ENCODE assay signal across 31 cellular contexts in the genomic region with DNA sequence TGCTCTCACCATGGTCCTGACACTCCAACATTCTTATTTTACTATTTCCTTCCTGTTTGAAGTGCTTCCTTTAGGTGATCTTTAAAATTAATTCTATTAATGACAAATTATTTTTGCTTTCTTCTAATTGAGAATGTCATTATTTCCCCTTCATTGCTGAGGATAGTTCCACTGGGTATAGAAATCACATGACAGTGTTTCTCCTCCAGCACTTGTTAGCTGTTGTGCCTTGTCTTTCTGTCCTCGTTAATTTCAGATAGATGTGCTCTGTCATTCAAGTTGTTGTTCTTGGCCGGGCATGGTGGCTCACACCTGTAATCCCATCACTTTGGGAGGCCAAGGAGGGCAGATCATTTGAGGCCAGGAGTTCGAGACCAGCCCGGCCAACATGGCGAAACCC.
"Had no signal": no experiment of that assay in that cellular context is flagged by ENCODE, and none has a peak within 500 bp of the region (broad histone marks: within the 10 kb centered on the region; RNA-seq: fewer than 3 reads in every experiment).

No MANE protein-coding gene starts in this region.

- FAIRE-seq: pancreas, small intestine had no signal

- H3K36me3 Mint-ChIP-seq: naive thymus-derived CD4-positive, alpha-beta T cell; natural killer cell; natural killer cell treated with Interleukin-12 subunit alpha and Interleukin-12 subunit beta and Interleukin-15 and Interleukin-18, amount 100 ng/mL, for 72 hours had no signal

- H3K27ac Mint-ChIP-seq: naive thymus-derived CD4-positive, alpha-beta T cell; natural killer cell; natural killer cell treated with Interleukin-12 subunit alpha and Interleukin-12 subunit beta and Interleukin-15 and Interleukin-18, amount 100 ng/mL, for 72 hours; nephron progenitor cell; neural progenitor cell; progenitor cell of endocrine pancreas had no signal

- H3K4me3 ChIP-seq: neural progenitor cell, ovary, pancreas, prostate gland, psoas muscle, right atrium auricular region, sigmoid colon, skin epidermis, smooth muscle cell, spleen had no signal

- ATAC-seq: naive thymus-derived CD4-positive, alpha-beta T cell; naive thymus-derived CD8-positive, alpha-beta T cell; natural killer cell; natural killer cell treated with Interleukin-12 subunit alpha and Interleukin-12 subunit beta and Interleukin-15 and Interleukin-18, amount 100 ng/mL, for 72 hours; pancreas; psoas muscle; right cardiac atrium; sciatic nerve had no signal

- DNase-seq: naive thymus-derived CD4-positive, alpha-beta T cell; naive thymus-derived CD8-positive, alpha-beta T cell; natural killer cell; nephron progenitor cell; nucleus accumbens; occipital lobe; ovary; pancreas; posterior cingulate gyrus; psoas muscle; retina; right cardiac atrium; sigmoid colon; small intestine; spleen; stimulated activated CD4-positive, alpha-beta T cell treated with anti-CD3 and anti-CD28 coated beads, Interleukin-12 subunit alpha, Interleukin-12 subunit beta, amount 100 ng/mL, for 4 hours; stimulated activated CD4-positive, alpha-beta T cell treated with anti-CD3 and anti-CD28 coated beads, Interleukin-15, amount 100 ng/mL, for 24 hours; stimulated activated CD4-positive, alpha-beta T cell treated with anti-CD3 and anti-CD28 coated beads, Interleukin-1b, Interleukin-23, amount 100 ng/mL, for 48 hours; stimulated activated CD4-positive, alpha-beta T cell treated with anti-CD3 and anti-CD28 coated beads, Interleukin-2, amount 100 ng/mL, for 24 hours had no signal

- H3K27ac ChIP-seq: neural progenitor cell, neutrophil, ovary, pancreas, parathyroid adenoma, prostate gland, psoas muscle, right atrium auricular region, sigmoid colon, skin epidermis, spleen had no signal

- H3K79me2 ChIP-seq: parathyroid adenoma had no signal

- H3K4me3 Mint-ChIP-seq: naive thymus-derived CD4-positive, alpha-beta T cell; naive thymus-derived CD8-positive, alpha-beta T cell; natural killer cell; natural killer cell treated with Interleukin-12 subunit alpha and Interleukin-12 subunit beta and Interleukin-15 and Interleukin-18, amount 100 ng/mL, for 72 hours; nephron; nephron progenitor cell; neural crest cell; neural progenitor cell had no signal

- H3K4me2 ChIP-seq: neural progenitor cell, smooth muscle cell had no signal

- H3K9me3 ChIP-seq: neutrophil, ovary, pancreas, prostate gland, psoas muscle had no signal

- H2AFZ ChIP-seq: neural progenitor cell, parathyroid adenoma had no signal

- H3K9me3 Mint-ChIP-seq: natural killer cell treated with Interleukin-12 subunit alpha and Interleukin-12 subunit beta and Interleukin-15 and Interleukin-18, amount 100 ng/mL, for 72 hours had no signal

- H3K4me1 Mint-ChIP-seq: naive thymus-derived CD4-positive, alpha-beta T cell; naive thymus-derived CD8-positive, alpha-beta T cell; natural killer cell; nephron progenitor cell; neural crest cell had no signal

- H3K27me3 ChIP-seq: neural progenitor cell, neutrophil, ovary, pancreas, right atrium auricular region, sigmoid colon, spleen had no signal

- H3K9ac ChIP-seq: neural progenitor cell, parathyroid adenoma had no signal

- H3K4me1 ChIP-seq: pancreas, parathyroid adenoma, prostate gland, psoas muscle, right atrium auricular region, sigmoid colon, spleen had no signal

- H3K36me3 ChIP-seq: neural progenitor cell, neutrophil, ovary, pancreas, prostate gland, right atrium auricular region, sigmoid colon, spleen had no signal
